8 cellular contexts compared by ENCODE assay signal in the genomic region with DNA sequence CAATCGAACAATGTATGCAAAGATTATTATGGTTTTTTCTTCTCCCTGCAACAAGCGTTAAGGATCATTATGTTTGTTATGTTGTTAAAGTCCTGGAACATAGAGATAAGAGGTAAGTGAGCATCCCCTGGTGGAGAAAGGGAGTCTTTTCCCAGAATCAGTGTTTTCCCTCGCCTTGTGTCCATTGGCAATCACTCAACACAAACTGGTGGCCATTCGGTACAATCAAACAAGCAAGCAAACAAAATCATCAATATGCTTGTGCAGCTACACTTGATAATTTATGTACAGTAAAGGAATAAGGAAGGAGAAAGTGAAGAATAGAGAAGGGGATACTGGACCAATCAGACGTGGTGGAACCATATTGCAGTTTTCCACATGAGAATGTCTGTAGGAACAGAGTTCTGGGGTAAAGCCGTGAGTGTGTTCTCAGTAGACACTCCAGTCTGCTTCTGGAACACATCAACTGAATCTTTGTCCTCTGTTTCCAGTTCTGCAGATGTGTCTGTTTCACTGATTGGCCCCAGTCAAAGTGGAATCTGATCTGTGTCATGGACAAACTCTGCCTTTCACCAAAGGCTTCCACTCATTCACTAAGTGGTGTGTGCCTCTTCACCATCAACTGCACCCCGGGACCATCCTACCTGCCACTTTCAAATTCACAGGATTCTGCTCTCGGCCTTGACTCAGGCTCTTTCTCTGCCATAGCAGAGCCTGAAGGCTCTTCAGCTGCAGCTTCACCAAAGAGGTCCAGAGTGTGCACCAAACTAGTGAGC.
DNase-seq lines count a peak whose midpoint lies in the region; ATAC-seq, FAIRE-seq and TF ChIP-seq lines count a peak whose summit lies in the region.

No MANE protein-coding gene starts in this region.

- no peak for FAIRE-seq in D721Med (lab: Jason Lieb, UNC)
- FAIRE-seq in HTR-8/SVneo (lab: Jason Lieb, UNC) = no peak

- no peaks in the 10 kb centered on the region for H3K36me3 ChIP-seq in gastroesophageal sphincter
- no peaks in the 10 kb centered on the region for H3K36me3 ChIP-seq in uterus

- H3K9me3 ChIP-seq in gastroesophageal sphincter (no peaks in the 10 kb centered on the region), uterus (no peaks in the 10 kb centered on the region)

- H3K27ac ChIP-seq in gastroesophageal sphincter = no peak overlapping the region
- H3K27ac ChIP-seq in uterus = no peak overlapping the region

- H3K4me3 ChIP-seq in gastroesophageal sphincter (no peak overlapping the region), uterus (no peak overlapping the region)

- peaks cover 4% of the 10 kb centered on the region for H3K27me3 ChIP-seq in gastroesophageal sphincter
- no peaks in the 10 kb centered on the region for H3K27me3 ChIP-seq in uterus

- H3K4me1 ChIP-seq in gastroesophageal sphincter = peaks cover 0 to 22% (median 10%) of the 10 kb centered on the region in 3 donors
- H3K4me1 ChIP-seq in uterus = no peaks in the 10 kb centered on the region

- TF ChIP-seq CTCF in D721Med (IDR thresholded peaks at IDR 0.05; ENCODE audit: insufficient read depth, missing control alignments) (peak; percentile 51), gastroesophageal sphincter (IDR thresholded peaks at IDR 0.05) (peak in 3 of 4 experiments; percentile 38 to 43 (median 38)), uterus (IDR thresholded peaks at IDR 0.05) (peak in 3 of 4 experiments; percentile 24 to 44 (median 44))

- ATAC-seq in gastroesophageal sphincter (no peak), GM19324 (IDR thresholded peaks at IDR 0.05; ENCODE audit: low FRiP score, unreplicated experiment) (no peak), HG02970 (IDR thresholded peaks at IDR 0.05; ENCODE audit: low FRiP score, unreplicated experiment) (no peak)

- TF ChIP-seq POLR2A in gastroesophageal sphincter (IDR thresholded peaks at IDR 0.05) (no peak), uterus (IDR thresholded peaks at IDR 0.05) (no peak)

- WGBS in gastroesophageal sphincter (ENCODE audit: low coverage in 1 of 2), 2 donors = 7 to 20% methylated on average over 4 to 6 of the region's 8 CpGs

- TF ChIP-seq EP300 in gastroesophageal sphincter (IDR thresholded peaks at IDR 0.05) = no peak

- intact Hi-C loops in uterus (cut with DNase I; ENCODE audit: low total_unique reads) = no loop called here

- no peak for DNase-seq in D721Med (ENCODE audit: insufficient read length, low spot score)
- DNase-seq in HTR-8/SVneo (ENCODE audit: insufficient read length, low spot score) = peak; percentile 62
- DNase-seq in SHP77 (lab: John Stamatoyannopoulos, UW) = peak; percentile 41 to 55
- no peak for DNase-seq in uterus
- DNase-seq in stimulated activated naive CD4-positive, alpha-beta T cell treated with Interleukin-2 at 50 U/mL for 16 hours (lab: John Stamatoyannopoulos, UW) = no peak

Comparison
In these comparisons a context has a peak if more than half of its experiments do, and no peak if none do; other contexts are left out.
1. DNase-seq: peak in HTR-8/SVneo (single experiment) and SHP77 (2 of 2); none in D721Med (single experiment), uterus (0 of 2) and stimulated activated naive CD4-positive, alpha-beta T cell treated with Interleukin-2 at 50 U/mL for 16 hours (single experiment).
2. Peak in every context shown above with its lines, with median percentiles within 50 percentile points of each other: CTCF ChIP-seq.